ENCODE assay signal across 8 cellular contexts in genomic region chr1:119631433-119632102, GRCh38. TPM values are rescaled to one million over a fixed set of nuclear protein-coding genes. Genes with fewer than 3 reads are reported as not detected.
DNase-seq lines count a peak whose midpoint lies in the region; ATAC-seq, FAIRE-seq and TF ChIP-seq lines count a peak whose summit lies in the region.

No MANE protein-coding gene starts in this region.

- no peak for ATAC-seq in T-cell (replicated peaks in 1 of 4)

- peaks cover 99% of the 10 kb centered on the region for H3K79me2 ChIP-seq in smooth muscle cell (ENCODE audit: low read depth)

- H3K27ac ChIP-seq in breast epithelium (peak overlapping the region; percentile 83 to 88), smooth muscle cell (ENCODE audit: low read depth) (no peak overlapping the region)
- no peak overlapping the region for H3K27ac ChIP-seq in CD4-positive, alpha-beta memory T cell (ENCODE audit: low read depth, low read length)
- H3K27ac ChIP-seq in effector memory CD4-positive, alpha-beta T cell (ENCODE audit: insufficient read depth, low read length, poor library complexity, severe bottlenecking): no peak overlapping the region

- peak in 1 of 3 donors; percentile 10 for TF ChIP-seq CTCF in breast epithelium (IDR thresholded peaks at IDR 0.05)
- TF ChIP-seq CTCF in smooth muscle cell (IDR thresholded peaks at IDR 0.05; ENCODE audit: borderline replicate concordance, insufficient read depth, poor library complexity, severe bottlenecking): no peak

- no peaks in the 10 kb centered on the region for H3K9me3 Mint-ChIP-seq in T-cell
- H3K9me3 Mint-ChIP-seq in CD4-positive, alpha-beta memory T cell: no peaks in the 10 kb centered on the region

- H3K9ac ChIP-seq in smooth muscle cell (ENCODE audit: low read depth): no peak overlapping the region

- H3K4me3 ChIP-seq in breast epithelium (peak overlapping the region; percentile 37 to 68 (median 44)), smooth muscle cell (no peak overlapping the region)
- H3K4me3 ChIP-seq in CD4-positive, alpha-beta memory T cell (ENCODE audit: low read length in 2 of 2): no peak overlapping the region
- H3K4me3 ChIP-seq in effector memory CD4-positive, alpha-beta T cell (ENCODE audit: insufficient read depth, low read depth, low read length, poor library complexity, severe bottlenecking): no peak overlapping the region

- WGBS in smooth muscle cell (ENCODE audit: low lambda C conversion rate): 52% methylated on average over 24 of the region's 37 CpGs

- no peak overlapping the region for H3K27ac Mint-ChIP-seq in T-cell
- H3K27ac Mint-ChIP-seq in CD4-positive, alpha-beta memory T cell: no peak overlapping the region

- intact Hi-C loops in breast epithelium (cut with DNase I; ENCODE audit: low total_unique reads): no loop called here
- intact Hi-C loops in CD4-positive, alpha-beta memory T cell (cut with micrococcal nuclease): no loop called here

- POLR2A ChIA-PET in T-cell (lab: Charles Lee): no interaction called here
- POLR2A ChIA-PET in CD4-positive, alpha-beta memory T cell (lab: Charles Lee; ENCODE audit: partially characterized antibody): no interaction called here

- H3K9me3 ChIP-seq in breast epithelium (no peaks in the 10 kb centered on the region), smooth muscle cell (replicated peaks; ENCODE audit: low read depth) (no peaks in the 10 kb centered on the region)
- H3K9me3 ChIP-seq in CD4-positive, alpha-beta memory T cell (ENCODE audit: control insufficient read depth in 1 of 2, low read length in 2 of 2): no peaks in the 10 kb centered on the region
- H3K9me3 ChIP-seq in effector memory CD4-positive, alpha-beta T cell (ENCODE audit: control insufficient read depth, low read length): no peaks in the 10 kb centered on the region

- H2AFZ ChIP-seq in smooth muscle cell (ENCODE audit: low read depth): no peak overlapping the region

- peaks cover 100% of the 10 kb centered on the region for H4K20me1 ChIP-seq in smooth muscle cell (ENCODE audit: low read depth)

- H3K36me3 ChIP-seq in breast epithelium (no peaks in the 10 kb centered on the region), smooth muscle cell (ENCODE audit: low read depth) (no peaks in the 10 kb centered on the region)
- H3K36me3 ChIP-seq in CD4-positive, alpha-beta memory T cell (ENCODE audit: insufficient read depth, low read length): no peaks in the 10 kb centered on the region
- H3K36me3 ChIP-seq in effector memory CD4-positive, alpha-beta T cell (ENCODE audit: control insufficient read depth, insufficient read depth, low read length): no peaks in the 10 kb centered on the region

- H3K27me3 ChIP-seq in breast epithelium (no peaks in the 10 kb centered on the region), smooth muscle cell (ENCODE audit: low read depth) (no peaks in the 10 kb centered on the region)
- peaks cover 22% of the 10 kb centered on the region for H3K27me3 ChIP-seq in CD4-positive, alpha-beta memory T cell (ENCODE audit: insufficient read depth, low read length)
- peaks cover 9% of the 10 kb centered on the region for H3K27me3 ChIP-seq in effector memory CD4-positive, alpha-beta T cell (replicated peaks; ENCODE audit: control insufficient read depth, insufficient read depth, low read length, poor library complexity, severe bottlenecking)

- H3K36me3 Mint-ChIP-seq in T-cell: no peaks in the 10 kb centered on the region
- H3K36me3 Mint-ChIP-seq in CD4-positive, alpha-beta memory T cell: no peaks in the 10 kb centered on the region

- TF ChIP-seq POLR2A in GM12892 (IDR thresholded peaks at IDR 0.05; ENCODE audit: low read depth, low read length) (no peak), breast epithelium (IDR thresholded peaks at IDR 0.05) (no peak)

- DNase-seq in GM12892 (ENCODE audit: insufficient read length) (peak; percentile 29), KG1 (lab: John Stamatoyannopoulos, UW) (peak; percentile 29), breast epithelium (ENCODE audit: low spot score in 2 of 2) (peak; percentile 82 to 91), iris pigment epithelial cell (ENCODE audit: low read depth) (peak; percentile 72), smooth muscle cell (lab: John Stamatoyannopoulos, UW; ENCODE audit: unreplicated experiment) (no peak), T-cell (no peak)
- no peak for DNase-seq in CD4-positive, alpha-beta memory T cell
- DNase-seq in effector memory CD4-positive, alpha-beta T cell: no peak

- H3F3A ChIP-seq in smooth muscle cell (ENCODE audit: low read depth): peaks cover 3% of the 10 kb centered on the region

- peak overlapping the region; percentile 16 for H3K4me2 ChIP-seq in smooth muscle cell

- H3K4me1 Mint-ChIP-seq in T-cell: no peaks in the 10 kb centered on the region
- H3K4me1 Mint-ChIP-seq in CD4-positive, alpha-beta memory T cell: no peaks in the 10 kb centered on the region

- peaks cover 51 to 59% of the 10 kb centered on the region in 2 donors for H3K27me3 Mint-ChIP-seq in T-cell
- H3K27me3 Mint-ChIP-seq in CD4-positive, alpha-beta memory T cell: peaks cover 41 to 46% of the 10 kb centered on the region in 2 donors

- H3K4me3 Mint-ChIP-seq in T-cell: no peak overlapping the region
- no peak overlapping the region for H3K4me3 Mint-ChIP-seq in CD4-positive, alpha-beta memory T cell

- peak; percentile 9 for FAIRE-seq in GM12892 (lab: Jason Lieb, UNC)

- CTCF ChIA-PET in T-cell (lab: Charles Lee): no interaction called here
- CTCF ChIA-PET in CD4-positive, alpha-beta memory T cell (lab: Charles Lee; ENCODE audit: partially characterized antibody): interaction anchor here (0.9 kb wide), 1 partner anchor 20 kb away, joined by 3 read pairs; no protein-coding TSS in a partner anchor

- H3K4me1 ChIP-seq in breast epithelium (peaks cover 5 to 14% of the 10 kb centered on the region in 2 donors), smooth muscle cell (ENCODE audit: low read depth) (no peaks in the 10 kb centered on the region)
- H3K4me1 ChIP-seq in CD4-positive, alpha-beta memory T cell (ENCODE audit: insufficient read depth, low read length): no peaks in the 10 kb centered on the region
- H3K4me1 ChIP-seq in effector memory CD4-positive, alpha-beta T cell (ENCODE audit: control insufficient read depth, insufficient read depth, low read length, poor library complexity, severe bottlenecking): no peaks in the 10 kb centered on the region

RNA-seq across cellular contexts. Expression of gene ZNF697, which starts 16.5 kb away (rescaled TPM):
- polyA plus RNA-seq in GM12892 (2012; ENCODE audit: missing spikeins): 0.78 TPM
- total RNA-seq in breast epithelium (1 to 10 TPM; 4.2 to 9.5 (median 7.0) TPM), smooth muscle cell (18.5 and 20.0 TPM in 2 replicates), T-cell (under 1 TPM in 3 of 5 donors, not detected in 2; 0.06 to 0.16 (median 0.09) TPM)
- 1.5 and 2.2 TPM in 2 replicates for polyA plus RNA-seq in smooth muscle cell
- total RNA-seq in CD4-positive, alpha-beta memory T cell: under 1 TPM; 0.06 to 0.22 TPM
- polyA plus RNA-seq in CD4-positive, alpha-beta memory T cell: not detected

Comparison
In these comparisons a context has a peak if more than half of its experiments do, and no peak if none do; other contexts are left out.
1. DNase-seq: peak in GM12892 (single experiment), KG1 (single experiment), breast epithelium (2 of 2) and iris pigment epithelial cell (single experiment); none in smooth muscle cell (single experiment), T-cell (0 of 34), CD4-positive, alpha-beta memory T cell (0 of 5) and effector memory CD4-positive, alpha-beta T cell (0 of 3).
2. H3K27ac ChIP-seq: peak in breast epithelium (2 of 2); none in smooth muscle cell (single experiment), CD4-positive, alpha-beta memory T cell (single experiment) and effector memory CD4-positive, alpha-beta T cell (single experiment).
3. H3K4me3 ChIP-seq: peak in breast epithelium (3 of 3); none in smooth muscle cell (single experiment), CD4-positive, alpha-beta memory T cell (0 of 2) and effector memory CD4-positive, alpha-beta T cell (single experiment).
4. RNA of gene ZNF697, which starts 16.5 kb away (total RNA-seq): 18.5 to 20.0 TPM in smooth muscle cell and 4.2 to 9.5 TPM in breast epithelium; 0.06 to 0.22 TPM in CD4-positive, alpha-beta memory T cell and 0.06 to 0.16 TPM in T-cell; every median in the first group is over 4 times any median in the second.